In the genomic region with DNA sequence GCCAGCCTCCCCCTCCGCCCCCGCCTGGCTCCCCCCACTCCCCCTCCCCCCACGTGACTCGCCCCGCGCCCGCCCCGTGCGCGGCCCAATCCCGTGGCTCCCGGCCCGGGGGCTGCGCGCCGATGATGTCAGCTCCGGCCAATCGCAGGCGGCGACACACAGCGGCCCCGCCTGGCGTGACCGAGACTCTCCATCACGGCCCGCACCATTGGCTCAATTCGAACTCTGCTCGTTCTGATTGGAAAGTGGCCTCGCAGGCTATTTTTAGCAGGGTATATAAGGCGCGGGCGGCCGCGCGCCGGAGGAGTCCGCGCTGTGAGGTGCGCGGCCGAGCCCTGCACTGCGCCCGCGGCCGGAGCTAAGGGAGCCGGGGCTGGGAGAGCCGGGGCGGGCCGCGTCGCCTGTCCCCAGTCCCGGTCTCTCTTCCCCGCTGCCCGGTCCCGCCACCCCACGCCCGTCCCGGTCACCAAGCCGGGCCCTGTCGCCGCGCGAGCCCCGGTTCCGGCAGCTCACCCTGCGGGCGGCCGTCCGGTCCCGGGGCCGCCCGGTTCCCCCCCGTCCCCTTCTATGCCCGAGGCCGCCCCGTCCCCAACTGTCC, we compare ENCODE assay signal across 8 cellular contexts. TPM values are rescaled to one million over a fixed set of nuclear protein-coding genes. Genes with fewer than 3 reads are reported as not detected.
DNase-seq lines count a peak whose midpoint lies in the region; ATAC-seq and TF ChIP-seq lines count a peak whose summit lies in the region.

No MANE protein-coding gene starts in this region.

- peak overlapping the region; percentile 93 for H3K4me2 ChIP-seq in smooth muscle cell

- H3K27me3 ChIP-seq in WERI-Rb-1 (ENCODE audit: insufficient read depth, low read depth, severe bottlenecking) = no peaks in the 10 kb centered on the region
- no peaks in the 10 kb centered on the region for H3K27me3 ChIP-seq in breast epithelium
- H3K27me3 ChIP-seq in smooth muscle cell (ENCODE audit: low read depth) = no peaks in the 10 kb centered on the region

- H3K79me2 ChIP-seq in smooth muscle cell (ENCODE audit: low read depth) = peaks cover 50% of the 10 kb centered on the region

- H3K4me3 ChIP-seq in AG09309 (ENCODE audit: control insufficient read depth, low read depth, low read length) (peak overlapping the region; percentile 90), WERI-Rb-1 (ENCODE audit: low read depth, low read length) (peak overlapping the region; percentile 92), breast epithelium (peak overlapping the region; percentile 61 to 98 (median 72)), smooth muscle cell (peak overlapping the region; percentile 87)

- TF ChIP-seq POLR2A in GM18951 (IDR thresholded peaks at IDR 0.05; ENCODE audit: extremely low read depth, insufficient read depth, insufficient read length) (peak; percentile 100), breast epithelium (IDR thresholded peaks at IDR 0.05) (peak; percentile 90)

- H3K27ac ChIP-seq in WERI-Rb-1 = peak overlapping the region; percentile 99
- peak overlapping the region; percentile 100 for H3K27ac ChIP-seq in breast epithelium
- H3K27ac ChIP-seq in smooth muscle cell (ENCODE audit: low read depth) = peak overlapping the region; percentile 99

- DNase-seq in AG09309 (ENCODE audit: low read depth) = peak; percentile 91
- peak; percentile 70 for DNase-seq in NCI-H2196 treated with DMSO at 0.1 percent for 48 hours (lab: John Stamatoyannopoulos, UW; ENCODE audit: unreplicated experiment)
- peak; percentile 92 for DNase-seq in WERI-Rb-1
- peak; percentile 99 for DNase-seq in breast epithelium (ENCODE audit: low spot score in 2 of 2)
- DNase-seq in iPS-NIHi7 (ENCODE audit: extremely low spot score) = peak; percentile 98
- DNase-seq in smooth muscle cell (lab: John Stamatoyannopoulos, UW; ENCODE audit: unreplicated experiment) = peak; percentile 97

- H3K4me1 ChIP-seq in breast epithelium (peaks cover 0 to 5% of the 10 kb centered on the region in 2 donors), smooth muscle cell (ENCODE audit: low read depth) (peaks cover 7% of the 10 kb centered on the region)

- TF ChIP-seq CTCF in AG09309 (IDR thresholded peaks at IDR 0.05; ENCODE audit: control insufficient read depth, insufficient read depth, low read depth, low read length, missing control alignments) (no peak), WERI-Rb-1 (IDR thresholded peaks at IDR 0.05; ENCODE audit: low read depth, low read length) (no peak), breast epithelium (IDR thresholded peaks at IDR 0.05) (peak in 1 of 3 donors; percentile 27), smooth muscle cell (IDR thresholded peaks at IDR 0.05; ENCODE audit: borderline replicate concordance, insufficient read depth, poor library complexity, severe bottlenecking) (no peak)

- H2AFZ ChIP-seq in smooth muscle cell (ENCODE audit: low read depth) = no peak overlapping the region

- peak overlapping the region; percentile 99 for H3K9ac ChIP-seq in smooth muscle cell (ENCODE audit: low read depth)

- peaks cover 55% of the 10 kb centered on the region for H3F3A ChIP-seq in smooth muscle cell (ENCODE audit: low read depth)

- intact Hi-C loops in breast epithelium (cut with DNase I; ENCODE audit: low total_unique reads) = loop anchor here (5.0 kb wide), 1 partner anchor 553 kb away; no protein-coding TSS in a partner anchor

- peak; percentile 69 for ATAC-seq in HG03159 (IDR thresholded peaks at IDR 0.05; ENCODE audit: unreplicated experiment)

- H3K36me3 ChIP-seq in WERI-Rb-1 (peaks cover 19% of the 10 kb centered on the region), breast epithelium (no peaks in the 10 kb centered on the region), smooth muscle cell (ENCODE audit: low read depth) (no peaks in the 10 kb centered on the region)

- H3K9me3 ChIP-seq in WERI-Rb-1 (ENCODE audit: severe bottlenecking) (no peaks in the 10 kb centered on the region), breast epithelium (peaks cover 0 to 15% of the 10 kb centered on the region in 2 donors), smooth muscle cell (replicated peaks; ENCODE audit: low read depth) (no peaks in the 10 kb centered on the region)

- under 1% methylated on average over 51 of the region's 76 CpGs for WGBS in smooth muscle cell (ENCODE audit: low lambda C conversion rate)

- peaks cover 46% of the 10 kb centered on the region for H4K20me1 ChIP-seq in smooth muscle cell (ENCODE audit: low read depth)

- in situ Hi-C loops in GM18951 (cut with MboI; ENCODE audit: low sequenced_read_pairs, unreplicated experiment) = no loop called here

RNA-seq across cellular contexts. Expression of gene KLF6, which starts 0.3 kb away (rescaled TPM):
- 100 to 1,000 TPM; 132 to 347 (median 186) TPM for total RNA-seq in breast epithelium
- 171 and 198 TPM in 2 replicates for total RNA-seq in smooth muscle cell
- polyA plus RNA-seq in smooth muscle cell = 519 and 728 TPM in 2 replicates

Comparison
In these comparisons a context has a peak if more than half of its experiments do, and no peak if none do; other contexts are left out.
1. Peak in every context shown above with its lines: DNase-seq, ATAC-seq, H3K4me3 ChIP-seq and H3K27ac ChIP-seq.